In genomic region chr16:10765772-10766171, GRCh38 we compare ENCODE assay signal across 13 cellular contexts. TPM values are rescaled to one million over a fixed set of nuclear protein-coding genes. Genes with fewer than 3 reads are reported as not detected.
DNase-seq lines count a peak whose midpoint lies in the region; ATAC-seq, FAIRE-seq and TF ChIP-seq lines count a peak whose summit lies in the region.
"Had no signal": no experiment of that assay in that cellular context is flagged by ENCODE, and none has a peak within 500 bp of the region (broad histone marks: within the 10 kb centered on the region; RNA-seq: fewer than 3 reads in every experiment).

No MANE protein-coding gene starts in this region.

- H2BK120ac ChIP-seq in H9 (ENCODE audit: low read depth, low read length, poor library complexity, severe bottlenecking) = no peak overlapping the region

- no peaks in the 10 kb centered on the region for H3K79me1 ChIP-seq in H9 (ENCODE audit: insufficient read depth, low read depth, low read length, poor library complexity, severe bottlenecking)

- no peaks in the 10 kb centered on the region for H3K23me2 ChIP-seq in H9 (ENCODE audit: insufficient read length, low read depth, low read length, poor library complexity, severe bottlenecking)

- H3K27me3 Mint-ChIP-seq in H9 (ENCODE audit: low read depth) (no peaks in the 10 kb centered on the region), type B pancreatic cell (no peaks in the 10 kb centered on the region)

- H3K4me2 ChIP-seq in H9 (ENCODE audit: insufficient read depth, insufficient read length, low read length) = no peak overlapping the region

- H3K4me1 Mint-ChIP-seq in H9 = no peaks in the 10 kb centered on the region
- H3K4me1 Mint-ChIP-seq in type B pancreatic cell (ENCODE audit: unreplicated experiment) = no peaks in the 10 kb centered on the region

- H3K4me1 ChIP-seq in H9 (ENCODE audit: insufficient read depth, low read length) = no peaks in the 10 kb centered on the region

- H3K23ac ChIP-seq in H9 (ENCODE audit: insufficient read length, low read depth, low read length) = no peak overlapping the region

- H4K5ac ChIP-seq in H9 (ENCODE audit: insufficient read length, low read depth, low read length) = no peak overlapping the region

- DNase-seq in stimulated activated CD8-positive, alpha-beta memory T cell treated with anti-CD3 and anti-CD28 coated beads, Interleukin-12 subunit alpha, Interleukin-12 subunit beta, amount 100 ng/mL, for 4 hours (ENCODE audit: low read depth) = peak; percentile 13
- DNase-seq in stimulated activated CD8-positive, alpha-beta memory T cell treated with anti-CD3 and anti-CD28 coated beads, Interleukin-4, amount 100 ng/mL, for 48 hours = no peak
- DNase-seq in H9 = no peak
- DNase-seq in activated T-cell treated with anti-CD3 and anti-CD28 coated beads, Interleukin-2, amount 50 U/mL, for 48 hours = peak; percentile 24 to 34
- DNase-seq in type B pancreatic cell (ENCODE audit: extremely low spot score, unreplicated experiment) = no peak
- no peak for DNase-seq in DMS153 treated with DMSO at 0.1 percent for 48 hours (lab: John Stamatoyannopoulos, UW; ENCODE audit: unreplicated experiment)
- no peak for DNase-seq in RCC 7860 (ENCODE audit: low spot score)
- DNase-seq: AML-193, heart left ventricle, NCI-H526 had no signal

- H2BK12ac ChIP-seq in H9 (ENCODE audit: insufficient read length, low read depth, low read length) = no peak overlapping the region

- no peaks in the 10 kb centered on the region for H3K9me3 ChIP-seq in H9 (ENCODE audit: control insufficient read depth, low read depth, low read length)
- H3K9me3 ChIP-seq: heart left ventricle had no signal

- H3K4ac ChIP-seq in H9 (ENCODE audit: low read depth, low read length) = no peak overlapping the region

- H2AFZ ChIP-seq in H9 (ENCODE audit: low read length) = no peak overlapping the region

- H3K9ac ChIP-seq in H9 (ENCODE audit: extremely low read depth, insufficient read length, low read length) = no peak overlapping the region

- H4K8ac ChIP-seq in H9 (replicated peaks; ENCODE audit: insufficient read length, low read depth, low read length) = no peak overlapping the region

- no peak overlapping the region for H3T11ph ChIP-seq in H9 (ENCODE audit: low read length)

- no peak overlapping the region for H3K56ac ChIP-seq in H9 (ENCODE audit: insufficient read length, low read depth, low read length)

- H4K91ac ChIP-seq in H9 (ENCODE audit: insufficient read length, low read depth, low read length) = no peak overlapping the region

- H2BK5ac ChIP-seq in H9 (ENCODE audit: insufficient read length, low read length) = no peak overlapping the region

- peaks cover 17 to 58% (median 52%) of the 10 kb centered on the region in 3 experiments; a peak in 6 of 7 replicates for H3K36me3 Mint-ChIP-seq in H9 (ENCODE audit: insufficient read depth in 1 of 3, low read depth in 3 of 3)
- H3K36me3 Mint-ChIP-seq in type B pancreatic cell = peaks cover 22% of the 10 kb centered on the region

- no peak for FAIRE-seq in RCC 7860 (lab: Jason Lieb, UNC)

- H3K4me3 Mint-ChIP-seq in H9 (no peak overlapping the region), type B pancreatic cell (no peak overlapping the region)

- H3K18ac ChIP-seq in H9 (ENCODE audit: insufficient read length, low read depth, low read length) = no peak overlapping the region

- TF ChIP-seq CTCF in H9 (conservative IDR thresholded peaks at IDR 0.05) (no peak), type B pancreatic cell (conservative IDR thresholded peaks at IDR 0.05) (no peak)

- H3K27ac Mint-ChIP-seq in H9 = peak overlapping the region in 2 of 3 experiments; percentile 40 to 92; a peak in 4 of 7 replicates
- H3K27ac Mint-ChIP-seq in type B pancreatic cell = peak overlapping the region; percentile 6

- no peak overlapping the region for H2BK15ac ChIP-seq in H9 (ENCODE audit: low read depth, low read length)

- H3K9me3 Mint-ChIP-seq in H9 = peaks cover 0 to 2% of the 10 kb centered on the region in 2 experiments; a peak in 1 of 5 replicates
- H3K9me3 Mint-ChIP-seq in type B pancreatic cell = no peaks in the 10 kb centered on the region

- no peaks in the 10 kb centered on the region for H4K20me1 ChIP-seq in H9 (ENCODE audit: control insufficient read depth, insufficient read depth, insufficient read length)

- no peak overlapping the region for H2AK5ac ChIP-seq in H9 (ENCODE audit: insufficient read length, low read length)

- no peaks in the 10 kb centered on the region for H3K79me2 ChIP-seq in H9 (ENCODE audit: insufficient read depth, low read length)

- no peaks in the 10 kb centered on the region for H3K27me3 ChIP-seq in H9 (ENCODE audit: insufficient read depth, low read length)
- H3K27me3 ChIP-seq: heart left ventricle had no signal

- no peak for ATAC-seq in HG03039 (IDR thresholded peaks at IDR 0.05; ENCODE audit: unreplicated experiment)

- H3K14ac ChIP-seq in H9 (ENCODE audit: insufficient read depth, low read length) = no peak overlapping the region

- no peak overlapping the region for H2BK20ac ChIP-seq in H9 (ENCODE audit: low read depth, low read length, poor library complexity, severe bottlenecking)

- no peak overlapping the region for H3K27ac ChIP-seq in H9 (ENCODE audit: insufficient read length, low read depth, low read length)
- H3K27ac ChIP-seq: coronary artery had no signal

- no CpG with 5 or more reads among the region's 4 CpGs for WGBS in H9 (ENCODE audit: extremely low coverage, insufficient read length, low lambda C conversion rate)

RNA-seq across cellular contexts. Expression of gene NUBP1, which starts 22.1 kb away (rescaled TPM):
- total RNA-seq in H9 (2021) = 36.5 and 37.6 TPM in 2 replicates
- total RNA-seq in type B pancreatic cell (ENCODE audit: low replicate concordance) = 20.8 and 24.1 TPM in 2 replicates

RNA-seq across cellular contexts. Expression of gene TVP23A, which starts 52.8 kb away (rescaled TPM):
- total RNA-seq in H9 (2021) (3.0 and 3.1 TPM in 2 replicates), type B pancreatic cell (ENCODE audit: low replicate concordance) (0.62 and 2.5 TPM in 2 replicates)
- total RNA-seq: T-helper 2 cell treated with Interferon-gamma antibody and Interleukin-4, amounts not matched to agents 100 ng/mL and 5 ng/mL, for 36 hours had no signal

Comparison
In these comparisons a context has a peak if more than half of its experiments do, and no peak if none do; other contexts are left out.
1. DNase-seq: peak in stimulated activated CD8-positive, alpha-beta memory T cell treated with anti-CD3 and anti-CD28 coated beads, Interleukin-12 subunit alpha, Interleukin-12 subunit beta, amount 100 ng/mL, for 4 hours (single experiment) and activated T-cell treated with anti-CD3 and anti-CD28 coated beads, Interleukin-2, amount 50 U/mL, for 48 hours (2 of 2); none in stimulated activated CD8-positive, alpha-beta memory T cell treated with anti-CD3 and anti-CD28 coated beads, Interleukin-4, amount 100 ng/mL, for 48 hours (single experiment), H9 (single experiment), type B pancreatic cell (single experiment), DMS153 treated with DMSO at 0.1 percent for 48 hours (single experiment) and RCC 7860 (single experiment).